ENCODE assay signal across 8 cellular contexts in the genomic region with DNA sequence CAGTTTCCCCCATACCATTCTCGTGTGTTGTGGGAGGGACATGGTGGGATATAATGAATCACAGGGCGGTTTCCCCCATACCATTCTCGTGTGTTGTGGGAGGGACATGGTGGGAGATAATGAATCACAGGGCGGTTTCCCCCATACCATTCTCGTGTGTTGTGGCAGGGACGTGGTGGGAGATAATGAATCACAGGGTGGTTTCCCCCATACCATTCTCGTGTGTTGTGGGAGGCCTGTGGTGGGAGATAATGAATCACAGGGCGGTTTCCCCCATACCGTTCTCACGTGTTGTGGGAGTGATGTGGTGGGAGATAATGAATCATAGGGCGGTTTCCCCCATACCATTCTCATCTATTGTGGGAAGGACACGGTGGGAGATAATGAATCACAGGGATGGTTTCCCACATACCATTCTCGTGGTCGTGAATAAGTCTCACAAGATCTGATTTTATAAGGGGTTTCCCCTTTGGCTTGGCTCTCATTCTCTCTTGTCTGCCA.
DNase-seq lines count a peak whose midpoint lies in the region; ATAC-seq, FAIRE-seq and TF ChIP-seq lines count a peak whose summit lies in the region.

No MANE protein-coding gene starts in this region.

- POLR2A ChIA-PET in activated CD4-positive, alpha-beta memory T cell treated with anti-CD3 and anti-CD28 coated beads, Interleukin-2, amount 10 ng/mL, durations not matched to agents 7 days and 5 days (lab: Charles Lee), result no interaction called here

- peak; percentile 97 for FAIRE-seq in HTR-8/SVneo (lab: Jason Lieb, UNC)

- ATAC-seq in HG03175 (IDR thresholded peaks at IDR 0.05; ENCODE audit: unreplicated experiment), result no peak
- no peak for ATAC-seq in HG02938 (IDR thresholded peaks at IDR 0.05; ENCODE audit: unreplicated experiment)

- peak overlapping the region; percentile 67 for H3K27ac Mint-ChIP-seq in activated CD4-positive, alpha-beta memory T cell treated with anti-CD3 and anti-CD28 coated beads, Interleukin-2, amount 10 ng/mL, durations not matched to agents 7 days and 5 days
- no peak overlapping the region for H3K27ac Mint-ChIP-seq in endothelial cell (ENCODE audit: unreplicated experiment)

- DNase-seq in HTR-8/SVneo (ENCODE audit: insufficient read length, low spot score) (no peak), endothelial cell (ENCODE audit: low spot score) (no peak), cerebellum (ENCODE audit: low spot score) (no peak)
- peak; percentile 59 for DNase-seq in activated CD4-positive, alpha-beta memory T cell treated with anti-CD3 and anti-CD28 coated beads, Interleukin-2, amount 10 ng/mL, durations not matched to agents 7 days and 5 days
- peak; percentile 24 for DNase-seq in effector CD8-positive, alpha-beta T cell (lab: John Stamatoyannopoulos, UW)
- peak; percentile 33 to 51 for DNase-seq in stimulated activated CD8-positive, alpha-beta memory T cell treated with anti-CD3 and anti-CD28 coated beads, Interleukin-15, amount 100 ng/mL, for 48 hours (ENCODE audit: low read depth in 2 of 2)

- peaks cover 73% of the 10 kb centered on the region for H3K36me3 Mint-ChIP-seq in activated CD4-positive, alpha-beta memory T cell treated with anti-CD3 and anti-CD28 coated beads, Interleukin-2, amount 10 ng/mL, durations not matched to agents 7 days and 5 days (ENCODE audit: low read depth)
- H3K36me3 Mint-ChIP-seq in endothelial cell (ENCODE audit: low read depth, unreplicated experiment), result peaks cover 17% of the 10 kb centered on the region

- H3K4me3 Mint-ChIP-seq in activated CD4-positive, alpha-beta memory T cell treated with anti-CD3 and anti-CD28 coated beads, Interleukin-2, amount 10 ng/mL, durations not matched to agents 7 days and 5 days, result peak overlapping the region; percentile 30
- no peak overlapping the region for H3K4me3 Mint-ChIP-seq in endothelial cell (ENCODE audit: unreplicated experiment)

- CTCF ChIA-PET in activated CD4-positive, alpha-beta memory T cell treated with anti-CD3 and anti-CD28 coated beads, Interleukin-2, amount 10 ng/mL, durations not matched to agents 7 days and 5 days (lab: Charles Lee), result no interaction called here

- H3K9me3 Mint-ChIP-seq in activated CD4-positive, alpha-beta memory T cell treated with anti-CD3 and anti-CD28 coated beads, Interleukin-2, amount 10 ng/mL, durations not matched to agents 7 days and 5 days, result peaks cover 39% of the 10 kb centered on the region
- H3K9me3 Mint-ChIP-seq in endothelial cell (ENCODE audit: unreplicated experiment), result no peaks in the 10 kb centered on the region

- peaks cover 13% of the 10 kb centered on the region for H3K4me1 Mint-ChIP-seq in activated CD4-positive, alpha-beta memory T cell treated with anti-CD3 and anti-CD28 coated beads, Interleukin-2, amount 10 ng/mL, durations not matched to agents 7 days and 5 days
- H3K4me1 Mint-ChIP-seq in endothelial cell (ENCODE audit: unreplicated experiment), result peaks cover 2% of the 10 kb centered on the region

- TF ChIP-seq CTCF in endothelial cell (IDR thresholded peaks at IDR 0.05; ENCODE audit: unreplicated experiment), result no peak

- peaks cover 10% of the 10 kb centered on the region for H3K27me3 Mint-ChIP-seq in activated CD4-positive, alpha-beta memory T cell treated with anti-CD3 and anti-CD28 coated beads, Interleukin-2, amount 10 ng/mL, durations not matched to agents 7 days and 5 days
- peaks cover 5% of the 10 kb centered on the region for H3K27me3 Mint-ChIP-seq in endothelial cell (ENCODE audit: unreplicated experiment)

Comparison
In these comparisons a context has a peak if more than half of its experiments do, and no peak if none do; other contexts are left out.
1. DNase-seq: peak in activated CD4-positive, alpha-beta memory T cell treated with anti-CD3 and anti-CD28 coated beads, Interleukin-2, amount 10 ng/mL, durations not matched to agents 7 days and 5 days (single experiment), effector CD8-positive, alpha-beta T cell (single experiment) and stimulated activated CD8-positive, alpha-beta memory T cell treated with anti-CD3 and anti-CD28 coated beads, Interleukin-15, amount 100 ng/mL, for 48 hours (2 of 2); none in HTR-8/SVneo (single experiment), endothelial cell (single experiment) and cerebellum (single experiment).